In genomic region chr4:61298178-61298740, GRCh38 we compare ENCODE assay signal across 31 cellular contexts.
"Had no signal": no experiment of that assay in that cellular context is flagged by ENCODE, and none has a peak within 500 bp of the region (broad histone marks: within the 10 kb centered on the region; RNA-seq: fewer than 3 reads in every experiment).

No MANE protein-coding gene starts in this region.

- H3K9me3 ChIP-seq: ascending aorta, heart right ventricle, left ventricle myocardium inferior, mucosa of descending colon, neutrophil, thoracic aorta had no signal

- ATAC-seq: esophagus mucosa; foreskin keratinocyte; heart right ventricle; mucosa of descending colon; natural killer cell treated with Interleukin-12 subunit alpha and Interleukin-12 subunit beta and Interleukin-15 and Interleukin-18, amount 100 ng/mL, for 72 hours; sciatic nerve had no signal

- H3K9me3 Mint-ChIP-seq: activated CD4-positive, alpha-beta T cell treated with anti-CD3 and anti-CD28 coated beads, Interleukin-2, amount 10 ng/mL, durations not matched to agents 24 days and 14 days; activated naive CD4-positive, alpha-beta T cell treated with anti-CD3 and anti-CD28 coated beads for 36 hours; activated naive CD8-positive, alpha-beta T cell treated with anti-CD3 and anti-CD28 coated beads for 36 hours; activated T-helper 1 cell treated with anti-CD3 and anti-CD28 coated beads, Interleukin-12 subunit alpha, Interleukin-12 subunit beta, Interleukin-2, Interleukin-4 antibody, amounts not matched to agents 30 ng/mL and 10 ng/mL and 1 ng/mL, durations not matched to agents 14 hours and 24 hours and 36 hours; stimulated activated naive CD8-positive, alpha-beta T cell treated with anti-CD3 and anti-CD28 coated beads, Interleukin-15, Interleukin-2, amounts not matched to agents 100 ng/mL and 50 ng/mL, for 24 hours had no signal

- H3K4me3 ChIP-seq: adrenal gland, ascending aorta, heart right ventricle, left ventricle myocardium inferior, lung, mucosa of descending colon, skin epidermis, thoracic aorta had no signal

- H3K27ac Mint-ChIP-seq: activated CD4-positive, alpha-beta memory T cell treated with anti-CD3 and anti-CD28 coated beads for 36 hours; activated CD4-positive, alpha-beta T cell treated with anti-CD3 and anti-CD28 coated beads, Interleukin-2, amount 10 ng/mL, durations not matched to agents 24 days and 14 days; activated naive CD4-positive, alpha-beta T cell treated with anti-CD3 and anti-CD28 coated beads for 36 hours; activated naive CD8-positive, alpha-beta T cell treated with anti-CD3 and anti-CD28 coated beads for 36 hours; activated T-helper 1 cell treated with anti-CD3 and anti-CD28 coated beads, Interleukin-12 subunit alpha, Interleukin-12 subunit beta, Interleukin-2, Interleukin-4 antibody, amounts not matched to agents 30 ng/mL and 10 ng/mL and 1 ng/mL, durations not matched to agents 14 hours and 24 hours and 36 hours; natural killer cell treated with Interleukin-12 subunit alpha and Interleukin-12 subunit beta and Interleukin-15 and Interleukin-18, amount 100 ng/mL, for 72 hours; progenitor cell of endocrine pancreas; stimulated activated naive CD8-positive, alpha-beta T cell treated with anti-CD3 and anti-CD28 coated beads, Interleukin-15, Interleukin-2, amounts not matched to agents 100 ng/mL and 50 ng/mL, for 24 hours had no signal

- H3K4me1 Mint-ChIP-seq: activated CD4-positive, alpha-beta T cell treated with anti-CD3 and anti-CD28 coated beads, Interleukin-2, amount 10 ng/mL, durations not matched to agents 24 days and 14 days; activated naive CD8-positive, alpha-beta T cell treated with anti-CD3 and anti-CD28 coated beads for 36 hours had no signal

- H3K36me3 Mint-ChIP-seq: activated CD4-positive, alpha-beta memory T cell treated with anti-CD3 and anti-CD28 coated beads for 36 hours; activated naive CD8-positive, alpha-beta T cell treated with anti-CD3 and anti-CD28 coated beads for 36 hours; brain; natural killer cell treated with Interleukin-12 subunit alpha and Interleukin-12 subunit beta and Interleukin-15 and Interleukin-18, amount 100 ng/mL, for 72 hours had no signal

- H3K4me3 Mint-ChIP-seq: activated CD4-positive, alpha-beta memory T cell treated with anti-CD3 and anti-CD28 coated beads for 36 hours; activated CD4-positive, alpha-beta T cell treated with anti-CD3 and anti-CD28 coated beads, Interleukin-2, amount 10 ng/mL, durations not matched to agents 24 days and 14 days; activated naive CD4-positive, alpha-beta T cell treated with anti-CD3 and anti-CD28 coated beads for 36 hours; activated naive CD8-positive, alpha-beta T cell treated with anti-CD3 and anti-CD28 coated beads for 36 hours; activated T-helper 1 cell treated with anti-CD3 and anti-CD28 coated beads, Interleukin-12 subunit alpha, Interleukin-12 subunit beta, Interleukin-2, Interleukin-4 antibody, amounts not matched to agents 30 ng/mL and 10 ng/mL and 1 ng/mL, durations not matched to agents 14 hours and 24 hours and 36 hours; natural killer cell treated with Interleukin-12 subunit alpha and Interleukin-12 subunit beta and Interleukin-15 and Interleukin-18, amount 100 ng/mL, for 72 hours; stimulated activated naive CD8-positive, alpha-beta T cell treated with anti-CD3 and anti-CD28 coated beads, Interleukin-15, Interleukin-2, amounts not matched to agents 100 ng/mL and 50 ng/mL, for 24 hours had no signal

- H3K27ac ChIP-seq: adrenal gland, ascending aorta, foreskin keratinocyte, heart right ventricle, left ventricle myocardium inferior, neutrophil, skin epidermis, thoracic aorta, WERI-Rb-1 had no signal

- H3K36me3 ChIP-seq: adrenal gland, ascending aorta, heart right ventricle, left ventricle myocardium inferior, neutrophil, thoracic aorta, WERI-Rb-1 had no signal

- DNase-seq: activated CD4-positive, alpha-beta memory T cell treated with anti-CD3 and anti-CD28 coated beads for 36 hours; activated CD4-positive, alpha-beta T cell treated with anti-CD3 and anti-CD28 coated beads, Interleukin-2, amount 10 ng/mL, durations not matched to agents 24 days and 14 days; activated CD4-positive, CD25-positive, alpha-beta regulatory T cell treated with anti-CD3 and anti-CD28 coated beads, Interleukin-2, amount 50 U/mL, for 72 hours; activated CD8-positive, alpha-beta memory T cell treated with anti-CD3 and anti-CD28 coated beads, Interleukin-2, amount 50 U/mL, for 4 hours; activated effector memory CD4-positive, alpha-beta T cell treated with anti-CD3 and anti-CD28 coated beads, Interleukin-2, amount 50 U/mL, for 16 hours; activated naive CD4-positive, alpha-beta T cell treated with anti-CD3 and anti-CD28 coated beads for 36 hours; activated naive CD8-positive, alpha-beta T cell treated with anti-CD3 and anti-CD28 coated beads for 36 hours; activated T-cell treated with anti-CD3 and anti-CD28 coated beads, Interleukin-2, amount 50 U/mL, for 1 hour; adrenal gland; central memory CD4-positive, alpha-beta T cell; foreskin keratinocyte; heart right ventricle; left ventricle myocardium inferior; mucosa of descending colon; stimulated activated CD4-positive, alpha-beta T cell treated with anti-CD3 and anti-CD28 coated beads, Interleukin-12 subunit alpha, Interleukin-12 subunit beta, amount 100 ng/mL, for 4 hours; stimulated activated CD4-positive, alpha-beta T cell treated with anti-CD3 and anti-CD28 coated beads, Interleukin-4, amount 100 ng/mL, for 1 hour; T-helper 9 cell; trophoblast cell; WERI-Rb-1 had no signal

- H3K27me3 Mint-ChIP-seq: activated CD4-positive, alpha-beta memory T cell treated with anti-CD3 and anti-CD28 coated beads for 36 hours; activated CD4-positive, alpha-beta T cell treated with anti-CD3 and anti-CD28 coated beads, Interleukin-2, amount 10 ng/mL, durations not matched to agents 24 days and 14 days; activated naive CD8-positive, alpha-beta T cell treated with anti-CD3 and anti-CD28 coated beads for 36 hours; natural killer cell treated with Interleukin-12 subunit alpha and Interleukin-12 subunit beta and Interleukin-15 and Interleukin-18, amount 100 ng/mL, for 72 hours; progenitor cell of endocrine pancreas; stimulated activated naive CD8-positive, alpha-beta T cell treated with anti-CD3 and anti-CD28 coated beads, Interleukin-15, Interleukin-2, amounts not matched to agents 100 ng/mL and 50 ng/mL, for 24 hours had no signal

- H3K4me1 ChIP-seq: adrenal gland, ascending aorta, foreskin keratinocyte, heart right ventricle, left ventricle myocardium inferior had no signal

- H3K27me3 ChIP-seq: adrenal gland, ascending aorta, foreskin keratinocyte, heart right ventricle, neutrophil had no signal
